5 cellular contexts compared by ENCODE assay signal in genomic region chr5:52660621-52661020, GRCh38.
"Had no signal": no experiment of that assay in that cellular context is flagged by ENCODE, and none has a peak within 500 bp of the region (broad histone marks: within the 10 kb centered on the region; RNA-seq: fewer than 3 reads in every experiment).

No MANE protein-coding gene starts in this region.

- H3K27ac ChIP-seq: HL-60 had no signal

- H3K4me3 ChIP-seq: K562 had no signal

- ATAC-seq: HepG2, K562 had no signal

- DNase-seq: IMR-90, KBM-7 had no signal
